Comparison of ENCODE assay signal across 26 cellular contexts in genomic region chr9:36808246-36808645, GRCh38.
"Had no signal": no experiment of that assay in that cellular context is flagged by ENCODE, and none has a peak within 500 bp of the region (broad histone marks: within the 10 kb centered on the region; RNA-seq: fewer than 3 reads in every experiment).

No MANE protein-coding gene starts in this region.

- H3K9me3 ChIP-seq: esophagus squamous epithelium, mucosa of descending colon, psoas muscle, sigmoid colon, thoracic aorta, transverse colon, upper lobe of right lung, vagina had no signal

- H3K27ac Mint-ChIP-seq: mesothelial cell of epicardium; naive thymus-derived CD4-positive, alpha-beta T cell; nephron; neural progenitor cell; stimulated activated memory B cell treated with anti-CD40 and anti-IgM and Interleukin-4, amounts not matched to agents 10 μg/mL and 1 μg/mL and 100 μg/mL, for 72 hours had no signal

- H3K4me3 ChIP-seq: esophagus squamous epithelium, mucosa of descending colon, neural progenitor cell, psoas muscle, sigmoid colon, thoracic aorta, transverse colon, upper lobe of right lung, vagina had no signal

- H3K36me3 Mint-ChIP-seq: mesothelial cell of epicardium; neural progenitor cell; stimulated activated memory B cell treated with anti-CD40 and anti-IgM and Interleukin-4, amounts not matched to agents 10 μg/mL and 1 μg/mL and 100 μg/mL, for 72 hours had no signal

- FAIRE-seq: endometrium, kidney had no signal

- H3K4me1 ChIP-seq: esophagus squamous epithelium, neural progenitor cell, psoas muscle, sigmoid colon, transverse colon, upper lobe of right lung, vagina had no signal

- H3K4me3 Mint-ChIP-seq: effector memory CD8-positive, alpha-beta T cell; mesothelial cell of epicardium; naive thymus-derived CD4-positive, alpha-beta T cell; nephron; neural progenitor cell; stimulated activated memory B cell treated with anti-CD40 and anti-IgM and Interleukin-4, amounts not matched to agents 10 μg/mL and 1 μg/mL and 100 μg/mL, for 72 hours had no signal

- H3K36me3 ChIP-seq: esophagus squamous epithelium, neural progenitor cell, sigmoid colon, thoracic aorta, transverse colon, upper lobe of right lung, vagina had no signal

- H3K4me2 ChIP-seq: neural progenitor cell had no signal

- H2AFZ ChIP-seq: neural progenitor cell had no signal

- ATAC-seq: effector memory CD8-positive, alpha-beta T cell; left lobe of liver; mucosa of descending colon; naive thymus-derived CD4-positive, alpha-beta T cell; psoas muscle; right cardiac atrium; stimulated activated memory B cell treated with anti-CD40 and anti-IgM and Interleukin-4, amounts not matched to agents 10 μg/mL and 1 μg/mL and 100 μg/mL, for 72 hours; stimulated activated naive CD8-positive, alpha-beta T cell treated with anti-CD3 and anti-CD28 coated beads, Interleukin-15, Interleukin-2, amounts not matched to agents 100 U/mL and 50 U/mL, for 24 hours; upper lobe of right lung had no signal

- H3K4me1 Mint-ChIP-seq: mesothelial cell of epicardium had no signal

- H3K9me3 Mint-ChIP-seq: effector memory CD8-positive, alpha-beta T cell; neural progenitor cell; stimulated activated memory B cell treated with anti-CD40 and anti-IgM and Interleukin-4, amounts not matched to agents 10 μg/mL and 1 μg/mL and 100 μg/mL, for 72 hours had no signal

- H3K27ac ChIP-seq: esophagus squamous epithelium, neural progenitor cell, psoas muscle, sigmoid colon, thoracic aorta, transverse colon, upper lobe of right lung, vagina had no signal

- DNase-seq: cortex of kidney; effector memory CD8-positive, alpha-beta T cell; erythroblast; esophagus squamous epithelium; foreskin melanocyte; kidney; mesenchymal stem cell; mucosa of descending colon; naive thymus-derived CD4-positive, alpha-beta T cell; posterior cingulate gyrus; psoas muscle; right cardiac atrium; sigmoid colon; stimulated activated CD4-positive, alpha-beta T cell treated with anti-CD3 and anti-CD28 coated beads, Interleukin-2, amount 100 ng/mL, for 24 hours; stimulated activated CD4-positive, alpha-beta T cell treated with anti-CD3 and anti-CD28 coated beads, Interleukin-4, amount 100 ng/mL, for 24 hours; stimulated activated naive CD8-positive, alpha-beta T cell treated with anti-CD3 and anti-CD28 coated beads, Interleukin-15, Interleukin-2, amounts not matched to agents 100 U/mL and 50 U/mL, for 24 hours; transverse colon; upper lobe of right lung had no signal

- H3K27me3 ChIP-seq: neural progenitor cell, vagina had no signal

- H3K9ac ChIP-seq: neural progenitor cell had no signal
